8 cellular contexts compared by ENCODE assay signal in genomic region chr1:236140705-236141446, GRCh38. TPM values are rescaled to one million over a fixed set of nuclear protein-coding genes. Genes with fewer than 3 reads are reported as not detected.
A peak's percentile ranks its signal among the peaks of the same experiment; 100 is the strongest.
DNase-seq lines count a peak whose midpoint lies in the region; ATAC-seq and TF ChIP-seq lines count a peak whose summit lies in the region.

No MANE protein-coding gene starts in this region.

- TF ChIP-seq CTCF in BJ (IDR thresholded peaks at IDR 0.05; ENCODE audit: insufficient read depth, low read depth, low read length): no peak
- no peak for TF ChIP-seq CTCF in colonic mucosa (IDR thresholded peaks at IDR 0.05)

- no peaks in the 10 kb centered on the region for H3K9me3 Mint-ChIP-seq in IgD-negative memory B cell
- H3K9me3 Mint-ChIP-seq in natural killer cell treated with Interleukin-12 subunit alpha and Interleukin-12 subunit beta and Interleukin-15 and Interleukin-18, amount 100 ng/mL, for 72 hours: no peaks in the 10 kb centered on the region

- peak overlapping the region in 1 of 3 donors; percentile 40 for H3K27ac Mint-ChIP-seq in IgD-negative memory B cell
- H3K27ac Mint-ChIP-seq in natural killer cell treated with Interleukin-12 subunit alpha and Interleukin-12 subunit beta and Interleukin-15 and Interleukin-18, amount 100 ng/mL, for 72 hours: peak overlapping the region; percentile 69 to 70

- POLR2A ChIA-PET in BJ (lab: Charles Lee): no interaction called here

- H3K4me3 Mint-ChIP-seq in IgD-negative memory B cell: peak overlapping the region; percentile 25 to 88 (median 80)
- H3K4me3 Mint-ChIP-seq in natural killer cell treated with Interleukin-12 subunit alpha and Interleukin-12 subunit beta and Interleukin-15 and Interleukin-18, amount 100 ng/mL, for 72 hours: peak overlapping the region; percentile 94

- no peaks in the 10 kb centered on the region for H3K36me3 Mint-ChIP-seq in IgD-negative memory B cell
- no peaks in the 10 kb centered on the region for H3K36me3 Mint-ChIP-seq in natural killer cell treated with Interleukin-12 subunit alpha and Interleukin-12 subunit beta and Interleukin-15 and Interleukin-18, amount 100 ng/mL, for 72 hours

- peaks cover 56% of the 10 kb centered on the region for H3K27me3 Mint-ChIP-seq in IgD-negative memory B cell
- H3K27me3 Mint-ChIP-seq in natural killer cell treated with Interleukin-12 subunit alpha and Interleukin-12 subunit beta and Interleukin-15 and Interleukin-18, amount 100 ng/mL, for 72 hours: peaks cover 24 to 41% of the 10 kb centered on the region in 2 donors

- no peak for DNase-seq in BJ (ENCODE audit: low read depth)
- DNase-seq in colonic mucosa: peak; percentile 41
- DNase-seq in natural killer cell treated with Interleukin-12 subunit alpha and Interleukin-12 subunit beta and Interleukin-15 and Interleukin-18, amount 100 ng/mL, for 72 hours (ENCODE audit: low spot score): no peak
- DNase-seq in hypothalamus (lab: John Stamatoyannopoulos, UW): no peak
- no peak for DNase-seq in NCI-H128 (lab: John Stamatoyannopoulos, UW; ENCODE audit: unreplicated experiment)

- H3K4me1 Mint-ChIP-seq in IgD-negative memory B cell: peaks cover 18 to 23% (median 18%) of the 10 kb centered on the region in 3 donors
- H3K4me1 Mint-ChIP-seq in natural killer cell treated with Interleukin-12 subunit alpha and Interleukin-12 subunit beta and Interleukin-15 and Interleukin-18, amount 100 ng/mL, for 72 hours (ENCODE audit: low read depth in 2 of 2): peaks cover 26% of the 10 kb centered on the region in 2 donors

- CTCF ChIA-PET in BJ (lab: Yijun Ruan, JAX): interaction anchor here (0.6 to 1.1 kb wide), 2 partner anchors 36 to 351 kb away, joined by 3 read pairs; no protein-coding TSS in a partner anchor

- peaks cover 6% of the 10 kb centered on the region for H3K4me1 ChIP-seq in colonic mucosa

- H3K9ac ChIP-seq in colonic mucosa (ENCODE audit: low read depth in 2 of 2, low read length in 2 of 2): no peak overlapping the region

- H3K27me3 ChIP-seq in BJ (ENCODE audit: control insufficient read depth, insufficient read depth, low read length): peaks cover 12% of the 10 kb centered on the region
- peaks cover 10% of the 10 kb centered on the region for H3K27me3 ChIP-seq in colonic mucosa

- H3K36me3 ChIP-seq in BJ (ENCODE audit: control insufficient read depth, insufficient read depth, low read length) (no peaks in the 10 kb centered on the region), colonic mucosa (no peaks in the 10 kb centered on the region)

- H3K4me3 ChIP-seq in BJ (ENCODE audit: low read depth, low read length) (peak overlapping the region; percentile 70), colonic mucosa (peak overlapping the region; percentile 61)

- intact Hi-C loops in colonic mucosa (cut with DNase I): no loop called here

- H3K9me3 ChIP-seq in colonic mucosa: no peaks in the 10 kb centered on the region

- ATAC-seq in natural killer cell treated with Interleukin-12 subunit alpha and Interleukin-12 subunit beta and Interleukin-15 and Interleukin-18, amount 100 ng/mL, for 72 hours: no peak
- no peak for ATAC-seq in HG03108 (IDR thresholded peaks at IDR 0.05; ENCODE audit: unreplicated experiment)
- ATAC-seq in GM21717 (IDR thresholded peaks at IDR 0.05; ENCODE audit: unreplicated experiment): no peak

- H3K27ac ChIP-seq in colonic mucosa: no peak overlapping the region

RNA-seq across cellular contexts. Expression of gene GPR137B, which starts 1.5 kb away (rescaled TPM):
- polyA plus RNA-seq in BJ (2011; rRNA removed) (6.8 and 7.8 TPM in 2 replicates), IgD-negative memory B cell (1.9 TPM)
- polyA minus RNA-seq in BJ (2011; rRNA and poly(A)+ RNA removed): 2.5 and 3.7 TPM in 2 replicates
- 1 to 10 TPM; 4.5 to 7.7 TPM for total RNA-seq in colonic mucosa
- 10 to 100 TPM in 1 of 2 donors, 1 to 10 TPM in 1; 8.6 to 16.8 TPM for total RNA-seq in natural killer cell treated with Interleukin-12 subunit alpha and Interleukin-12 subunit beta and Interleukin-15 and Interleukin-18, amount 100 ng/mL, for 72 hours
